In genomic region chr19:2462635-2463421, GRCh38 we compare ENCODE assay signal across 1 cellular context.
TF ChIP-seq lines count a peak whose summit lies in the region.

No MANE protein-coding gene starts in this region.

TF ChIP-seq in SK-N-SH, 30 proteins besides CTCF, POLR2A, EP300 and RAD21 (continued from another document):
- TF ChIP-seq SMC3 (IDR thresholded peaks at IDR 0.05; ENCODE audit: low read depth, low read length) (no peak), MAX (IDR thresholded peaks at IDR 0.05; ENCODE audit: low read depth) (peak; percentile 63; the same call in 1 of the 2 replicates), RCOR1 (IDR thresholded peaks at IDR 0.05; ENCODE audit: low read length) (no peak; the same call in none of the 2 replicates), IRF3 (IDR thresholded peaks at IDR 0.05; ENCODE audit: low read depth, low read length) (no peak), FOSL2 (IDR thresholded peaks at IDR 0.05; ENCODE audit: borderline replicate concordance, low read depth) (no peak), TEAD4 (IDR thresholded peaks at IDR 0.05; ENCODE audit: borderline replicate concordance, insufficient read depth) (peak; percentile 100), MEF2A (IDR thresholded peaks at IDR 0.05; ENCODE audit: borderline replicate concordance, low read depth) (no peak), PBX3 (IDR thresholded peaks at IDR 0.05) (no peak; the same call in 1 of the 2 replicates), JUND (IDR thresholded peaks at IDR 0.05) (peak; percentile 95), FOXM1 (IDR thresholded peaks at IDR 0.05; ENCODE audit: low read depth) (peak; percentile 98), MXI1 (IDR thresholded peaks at IDR 0.05; ENCODE audit: low read depth, low read length) (no peak), USF2 (IDR thresholded peaks at IDR 0.05; ENCODE audit: borderline replicate concordance, low read depth, low read length) (no peak), TAF1 (IDR thresholded peaks at IDR 0.05; ENCODE audit: borderline replicate concordance, low read depth, low read length) (peak; percentile 81), FOXJ3 (CRISPR knock-in tag; IDR thresholded peaks at IDR 0.05) (no peak), GATA2 (CRISPR knock-in tag; IDR thresholded peaks at IDR 0.05) (no peak), SIN3A (IDR thresholded peaks at IDR 0.05; ENCODE audit: borderline replicate concordance, low read depth, low read length) (peak; percentile 96), USF1 (IDR thresholded peaks at IDR 0.05; ENCODE audit: borderline replicate concordance, low read depth) (0 out of 2 replicates have a peak, but pooled peaks have one; percentile 32), GABPA (IDR thresholded peaks at IDR 0.05; ENCODE audit: low read depth) (peak; percentile 36; the same call in 1 of the 2 replicates), ELF1 (IDR thresholded peaks at IDR 0.05) (peak; percentile 55; the same call in 1 of the 2 replicates), EZH2phosphoT487 (IDR thresholded peaks at IDR 0.05; ENCODE audit: borderline replicate concordance, low read depth) (no peak), ZBTB33 (IDR thresholded peaks at IDR 0.05; ENCODE audit: borderline replicate concordance, low read depth) (peak; percentile 57; the same call in 1 of the 2 replicates), NRF1 (IDR thresholded peaks at IDR 0.05; ENCODE audit: low read depth, low read length) (no peak)
TF ChIP-seq in SK-N-SH: peak in this region for 17.
